Comparison of ENCODE assay signal across 12 cellular contexts in genomic region chr5:88748670-88749069, GRCh38.
"Had no signal": no experiment of that assay in that cellular context is flagged by ENCODE, and none has a peak within 500 bp of the region (broad histone marks: within the 10 kb centered on the region; RNA-seq: fewer than 3 reads in every experiment).

No MANE protein-coding gene starts in this region.

- DNase-seq: activated CD4-positive, alpha-beta T cell treated with anti-CD3 and anti-CD28 coated beads, Interleukin-2, amount 50 U/mL, for 48 hours; activated naive CD4-positive, alpha-beta T cell treated with anti-CD3 and anti-CD28 coated beads for 36 hours; activated T-cell treated with anti-CD3 and anti-CD28 coated beads, Interleukin-2, amount 50 U/mL, for 1 hour; dorsolateral prefrontal cortex; hippocampal formation; ovary; stimulated activated CD4-positive, alpha-beta T cell treated with anti-CD3 and anti-CD28 coated beads, Interleukin-1b, Interleukin-23, amount 100 ng/mL, for 48 hours; T-helper 1 cell; T1000 had no signal

- H3K27ac Mint-ChIP-seq: activated naive CD4-positive, alpha-beta T cell treated with anti-CD3 and anti-CD28 coated beads for 36 hours; activated T-helper 2 cell treated with anti-CD3 and anti-CD28 coated beads, Interferon-gamma antibody, Interleukin-2, Interleukin-4, amounts not matched to agents 10 μg/mL and 5 μg/mL and 100 μg/mL, durations not matched to agents 14 hours and 24 hours and 36 hours; mesothelial cell of epicardium had no signal

- H3K4me1 Mint-ChIP-seq: neural crest cell had no signal

- H3K9me3 Mint-ChIP-seq: activated naive CD4-positive, alpha-beta T cell treated with anti-CD3 and anti-CD28 coated beads for 36 hours; activated T-helper 2 cell treated with anti-CD3 and anti-CD28 coated beads, Interferon-gamma antibody, Interleukin-2, Interleukin-4, amounts not matched to agents 10 μg/mL and 5 μg/mL and 100 μg/mL, durations not matched to agents 14 hours and 24 hours and 36 hours; mesothelial cell of epicardium; neural crest cell had no signal

- H3K4me3 Mint-ChIP-seq: activated naive CD4-positive, alpha-beta T cell treated with anti-CD3 and anti-CD28 coated beads for 36 hours; mesothelial cell of epicardium; neural crest cell had no signal
